ENCODE assay signal across 11 cellular contexts in the genomic region with DNA sequence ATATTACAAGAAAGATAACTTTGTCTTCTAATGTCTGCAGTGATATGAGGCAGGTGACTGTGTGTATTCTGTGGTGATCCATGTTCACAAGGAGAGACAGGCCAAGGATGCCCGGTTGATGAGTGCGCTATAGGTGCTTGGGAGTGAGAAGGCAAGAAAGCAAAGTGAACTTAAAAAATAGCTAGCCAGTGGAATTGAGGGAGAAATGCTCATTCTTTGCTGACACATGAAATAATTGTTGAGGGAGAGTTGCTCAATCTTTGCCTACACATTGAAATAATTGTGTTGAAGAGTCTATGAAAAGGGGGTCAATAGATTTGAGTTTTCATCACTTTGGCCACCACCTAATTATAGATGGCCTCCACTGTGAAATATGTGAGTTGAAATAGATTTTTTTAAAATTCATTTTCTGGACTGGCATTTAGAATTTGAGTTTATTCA.
DNase-seq lines count a peak whose midpoint lies in the region; ATAC-seq lines count a peak whose summit lies in the region.
"Had no signal": no experiment of that assay in that cellular context is flagged by ENCODE, and none has a peak within 500 bp of the region (broad histone marks: within the 10 kb centered on the region; RNA-seq: fewer than 3 reads in every experiment).

No MANE protein-coding gene starts in this region.

- H3K4me3 Mint-ChIP-seq in activated T-cell treated with anti-CD3 and anti-CD28 coated beads, Interleukin-2, amount 50 U/mL, for 24 hours, result peak overlapping the region; percentile 11
- peak overlapping the region; percentile 32 for H3K4me3 Mint-ChIP-seq in activated naive CD8-positive, alpha-beta T cell treated with anti-CD3 and anti-CD28 coated beads for 36 hours
- H3K4me3 Mint-ChIP-seq: naive thymus-derived CD8-positive, alpha-beta T cell had no signal

- peaks cover 33% of the 10 kb centered on the region for H3K4me1 Mint-ChIP-seq in activated T-cell treated with anti-CD3 and anti-CD28 coated beads, Interleukin-2, amount 50 U/mL, for 24 hours (ENCODE audit: low read depth)
- peaks cover 15% of the 10 kb centered on the region for H3K4me1 Mint-ChIP-seq in activated naive CD8-positive, alpha-beta T cell treated with anti-CD3 and anti-CD28 coated beads for 36 hours

- peaks cover 5% of the 10 kb centered on the region for H3K9me3 Mint-ChIP-seq in activated T-cell treated with anti-CD3 and anti-CD28 coated beads, Interleukin-2, amount 50 U/mL, for 24 hours
- peaks cover 10% of the 10 kb centered on the region for H3K9me3 Mint-ChIP-seq in activated naive CD8-positive, alpha-beta T cell treated with anti-CD3 and anti-CD28 coated beads for 36 hours

- peaks cover 31% of the 10 kb centered on the region for H3K36me3 Mint-ChIP-seq in activated T-cell treated with anti-CD3 and anti-CD28 coated beads, Interleukin-2, amount 50 U/mL, for 24 hours (ENCODE audit: low read depth)
- peaks cover 32% of the 10 kb centered on the region for H3K36me3 Mint-ChIP-seq in activated naive CD8-positive, alpha-beta T cell treated with anti-CD3 and anti-CD28 coated beads for 36 hours

- H3K27me3 Mint-ChIP-seq in activated T-cell treated with anti-CD3 and anti-CD28 coated beads, Interleukin-2, amount 50 U/mL, for 24 hours, result no peaks in the 10 kb centered on the region
- H3K27me3 Mint-ChIP-seq in activated naive CD8-positive, alpha-beta T cell treated with anti-CD3 and anti-CD28 coated beads for 36 hours, result no peaks in the 10 kb centered on the region
- H3K27me3 Mint-ChIP-seq: naive thymus-derived CD8-positive, alpha-beta T cell had no signal

- intact Hi-C loops in sciatic nerve (cut with DNase I), result no loop called here
- intact Hi-C loops in posterior cingulate gyrus (cut with DNase I), result no loop called here

- peak; percentile 12 for ATAC-seq in GM21390 (IDR thresholded peaks at IDR 0.05; ENCODE audit: unreplicated experiment)
- peak; percentile 33 for ATAC-seq in sciatic nerve
- ATAC-seq: naive thymus-derived CD8-positive, alpha-beta T cell had no signal

- DNase-seq in activated T-cell treated with anti-CD3 and anti-CD28 coated beads, Interleukin-2, amount 50 U/mL, for 24 hours, result no peak
- DNase-seq in activated T-cell treated with anti-CD3 and anti-CD28 coated beads, Interleukin-2, amount 50 U/mL, for 1 hour, result no peak
- DNase-seq in activated naive CD8-positive, alpha-beta T cell treated with anti-CD3 and anti-CD28 coated beads for 36 hours, result no peak
- no peak for DNase-seq in sciatic nerve (ENCODE audit: low spot score)
- DNase-seq in posterior cingulate gyrus, result no peak
- DNase-seq in kidney glomerular epithelial cell (lab: John Stamatoyannopoulos, UW), result no peak
- no peak for DNase-seq in HPDE6-E6E7 (ENCODE audit: extremely low spot score)
- DNase-seq: central memory CD4-positive, alpha-beta T cell; NCI-H1694 had no signal

- peak overlapping the region; percentile 94 for H3K27ac Mint-ChIP-seq in activated T-cell treated with anti-CD3 and anti-CD28 coated beads, Interleukin-2, amount 50 U/mL, for 24 hours
- peak overlapping the region; percentile 69 for H3K27ac Mint-ChIP-seq in activated naive CD8-positive, alpha-beta T cell treated with anti-CD3 and anti-CD28 coated beads for 36 hours
